In the genomic region with DNA sequence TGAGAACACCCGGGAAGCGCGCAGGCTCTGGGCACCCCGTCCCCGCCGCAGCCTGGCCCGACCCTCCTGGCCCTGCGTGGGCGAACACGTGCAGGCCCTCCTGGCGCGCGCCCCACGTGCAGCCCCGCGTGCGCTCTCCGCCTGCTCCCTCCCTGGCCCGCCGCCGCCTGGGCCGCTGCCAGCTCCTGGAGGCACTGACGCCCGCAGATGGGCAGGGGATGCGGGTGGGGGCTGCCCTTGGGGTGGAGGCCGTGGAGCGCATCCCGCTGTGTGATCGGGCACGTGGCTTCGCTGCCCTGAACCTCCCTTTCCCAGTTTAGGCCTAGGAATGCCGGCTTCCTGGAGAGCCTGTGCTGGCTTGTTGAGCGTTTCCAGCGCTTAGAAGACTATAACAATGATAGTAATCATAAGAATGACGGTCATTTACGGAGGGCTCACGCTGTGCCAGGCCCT, we compare ENCODE assay signal across 16 cellular contexts.
DNase-seq lines count a peak whose midpoint lies in the region; ATAC-seq, FAIRE-seq and TF ChIP-seq lines count a peak whose summit lies in the region.
"Had no signal": no experiment of that assay in that cellular context is flagged by ENCODE, and none has a peak within 500 bp of the region (broad histone marks: within the 10 kb centered on the region; RNA-seq: fewer than 3 reads in every experiment).

No MANE protein-coding gene starts in this region.

- H3K27ac Mint-ChIP-seq in CD4-positive, alpha-beta T cell: no peak overlapping the region
- H3K27ac Mint-ChIP-seq: naive thymus-derived CD4-positive, alpha-beta T cell had no signal

- CTCF ChIA-PET in K562 (lab: Yijun Ruan, JAX; ENCODE audit: low intra/inter-chr PET ratio): no interaction called here
- CTCF ChIA-PET in CD4-positive, alpha-beta T cell (lab: Charles Lee): no interaction called here

- no peak for TF ChIP-seq RAD21 in K562 (CRISPR knock-in tag; conservative IDR thresholded peaks at IDR 0.05 in 1 of 2, IDR thresholded peaks at IDR 0.05 in 1 of 2)

- no peaks in the 10 kb centered on the region for H3K9me1 ChIP-seq in K562 (ENCODE audit: control insufficient read depth, insufficient read depth, low read length)

- H2AFZ ChIP-seq in K562 (ENCODE audit: low read depth, low read length): 0 out of 2 replicates have a peak overlapping the region, but pooled peaks have one; percentile 30

- in situ Hi-C loops in K562 (cut with MboI): no loop called here

- DNase-seq in NCI-H1092 (lab: John Stamatoyannopoulos, UW): peak; percentile 59
- no peak for DNase-seq in K562 (ENCODE audit: extremely low read depth in 1 of 4, low spot score in 3 of 4)
- DNase-seq in iris pigment epithelial cell (ENCODE audit: low read depth): peak; percentile 18
- DNase-seq in sciatic nerve (ENCODE audit: low spot score): no peak
- no peak for DNase-seq in CD4-positive, alpha-beta T cell
- DNase-seq in tibial nerve (ENCODE audit: low spot score in 2 of 2): no peak
- DNase-seq in GDM1 (lab: John Stamatoyannopoulos, UW): no peak
- DNase-seq in DMS79 (lab: John Stamatoyannopoulos, UW): no peak
- DNase-seq: activated T-cell treated with anti-CD3 and anti-CD28 coated beads, Interleukin-2, amount 50 U/mL, for 1 hour; amniotic stem cell; naive thymus-derived CD4-positive, alpha-beta T cell; stimulated activated CD4-positive, alpha-beta T cell treated with anti-CD3 and anti-CD28 coated beads, Interleukin-12 subunit alpha, Interleukin-12 subunit beta, amount 100 ng/mL, for 4 hours; stimulated activated CD8-positive, alpha-beta memory T cell treated with anti-CD3 and anti-CD28 coated beads, Interleukin-4, amount 100 ng/mL, for 48 hours had no signal

- no peak overlapping the region for H3K4me2 ChIP-seq in K562 (ENCODE audit: insufficient read depth, low read length)
- H3K4me2 ChIP-seq: BLaER1 treated with 17β-estradiol and CSF1 and Interleukin-3, amounts not matched to agents 10 nM and 100 nM had no signal

- H3K27me3 ChIP-seq in K562 (ENCODE audit: control insufficient read depth in 2 of 2, insufficient read depth in 2 of 2, low read length in 2 of 2) (no peaks in the 10 kb centered on the region), tibial nerve (no peaks in the 10 kb centered on the region)
- H3K27me3 ChIP-seq in CD4-positive, alpha-beta T cell (ENCODE audit: control insufficient read depth, insufficient read depth, low read length): no peaks in the 10 kb centered on the region

- no peaks in the 10 kb centered on the region for H3K36me3 ChIP-seq in K562 (ENCODE audit: control insufficient read depth, insufficient read depth, low read length)
- no peaks in the 10 kb centered on the region for H3K36me3 ChIP-seq in tibial nerve
- H3K36me3 ChIP-seq: BLaER1 treated with 17β-estradiol and CSF1 and Interleukin-3, amounts not matched to agents 10 nM and 100 nM had no signal

- POLR2A ChIA-PET in K562 (lab: Yijun Ruan, JAX): interaction anchor here (0.9 kb wide), 1 partner anchor 11 kb away, joined by 3 read pairs; no protein-coding TSS in a partner anchor
- POLR2A ChIA-PET in CD4-positive, alpha-beta T cell (lab: Charles Lee): no interaction called here

- H3K4me1 ChIP-seq in K562 (replicated peaks in 1 of 2; ENCODE audit: control insufficient read depth in 2 of 2, insufficient read depth in 2 of 2, low read length in 2 of 2): peaks cover 0 to 17% of the 10 kb centered on the region in 2 experiments; a peak in 2 of 5 replicates
- H3K4me1 ChIP-seq in tibial nerve: peaks cover 0 to 6% (median 0%) of the 10 kb centered on the region in 4 donors

- no peaks in the 10 kb centered on the region for H3K9me3 Mint-ChIP-seq in CD4-positive, alpha-beta T cell

- H3K4me3 Mint-ChIP-seq in CD4-positive, alpha-beta T cell: no peak overlapping the region
- H3K4me3 Mint-ChIP-seq: naive thymus-derived CD4-positive, alpha-beta T cell had no signal

- no peak for ATAC-seq in K562
- ATAC-seq in sciatic nerve: peak; percentile 81
- ATAC-seq in CD4-positive, alpha-beta T cell (ENCODE audit: poor library complexity): no peak
- ATAC-seq: naive thymus-derived CD4-positive, alpha-beta T cell had no signal

- TF ChIP-seq CTCF in K562 (IDR thresholded peaks at IDR 0.05 in 2 of 3, conservative IDR thresholded peaks at IDR 0.05 in 1 of 3; ENCODE audit: insufficient read depth in 2 of 3, low read depth in 1 of 3, low read length in 3 of 3) (no peak), tibial nerve (IDR thresholded peaks at IDR 0.05) (no peak)
- no peak for TF ChIP-seq CTCF in CD4-positive, alpha-beta T cell (IDR thresholded peaks at IDR 0.05)

- H3K27me3 Mint-ChIP-seq in CD4-positive, alpha-beta T cell: peaks cover 26% of the 10 kb centered on the region

- no peak for TF ChIP-seq EP300 in K562 (IDR thresholded peaks at IDR 0.05; ENCODE audit: low read length)
- no peak for TF ChIP-seq EP300 in tibial nerve (IDR thresholded peaks at IDR 0.05)

- no TSS peak for BruUV-seq in K562 (replicated peaks; lab: Mats Ljungman, UMichigan)

- no peaks in the 10 kb centered on the region for H4K20me1 ChIP-seq in K562 (replicated peaks; ENCODE audit: control insufficient read depth, insufficient read depth, low read length)

- no peak overlapping the region for H3K9ac ChIP-seq in K562 (ENCODE audit: insufficient read depth in 1 of 2, low read depth in 2 of 2, low read length in 2 of 2)
- H3K9ac ChIP-seq: BLaER1 treated with 17β-estradiol and CSF1 and Interleukin-3, amounts not matched to agents 10 nM and 100 nM had no signal

- intact Hi-C loops in K562 (cut with micrococcal nuclease): no loop called here
- intact Hi-C loops in sciatic nerve (cut with DNase I): no loop called here
- intact Hi-C loops in CD4-positive, alpha-beta T cell (cut with DNase I, micrococcal nuclease): no loop called here

- no peak for FAIRE-seq in K562 (lab: Jason Lieb, UNC)
- FAIRE-seq: endometrium had no signal

- 74% methylated on average over 21 of the region's 37 CpGs for WGBS in K562 (ENCODE audit: insufficient coverage, low coverage, missing lambda C conversion rate)
- whole genome bisulfite sequencing in tibial nerve, 2 donors: 36 to 49% methylated on average over 12 to 27 of the region's 37 CpGs

- no peaks in the 10 kb centered on the region for H3K36me3 Mint-ChIP-seq in CD4-positive, alpha-beta T cell (ENCODE audit: low read depth)
- H3K36me3 Mint-ChIP-seq: naive thymus-derived CD4-positive, alpha-beta T cell had no signal

- H3K4me3 ChIP-seq in K562 (no peak overlapping the region), tibial nerve (no peak overlapping the region)
- H3K4me3 ChIP-seq: BLaER1 treated with 17β-estradiol and CSF1 and Interleukin-3, amounts not matched to agents 10 nM and 100 nM; SK-N-MC had no signal

- no peaks in the 10 kb centered on the region for H3K4me1 Mint-ChIP-seq in CD4-positive, alpha-beta T cell (ENCODE audit: low read depth)

- H3K9me3 ChIP-seq in K562 (replicated peaks; ENCODE audit: control insufficient read depth, insufficient read depth, low read depth, low read length) (no peaks in the 10 kb centered on the region), tibial nerve (no peaks in the 10 kb centered on the region)
- no peaks in the 10 kb centered on the region for H3K9me3 ChIP-seq in CD4-positive, alpha-beta T cell (ENCODE audit: control insufficient read depth, low read length)

- no peaks in the 10 kb centered on the region for H3K79me2 ChIP-seq in K562 (ENCODE audit: control insufficient read depth, insufficient read depth, low read length)

- TF ChIP-seq POLR2A in K562 (conservative IDR thresholded peaks at IDR 0.05): no peak
- TF ChIP-seq POLR2A in tibial nerve (IDR thresholded peaks at IDR 0.05): no peak

- H3K27ac ChIP-seq in K562 (ENCODE audit: extremely low read depth, low read depth, low read length) (no peak overlapping the region), tibial nerve (no peak overlapping the region)
- no peak overlapping the region for H3K27ac ChIP-seq in CD4-positive, alpha-beta T cell (ENCODE audit: low read depth, low read length)
- H3K27ac ChIP-seq: BLaER1 treated with 17β-estradiol and CSF1 and Interleukin-3, amounts not matched to agents 10 nM and 100 nM; SK-N-MC had no signal

TF ChIP-seq in K562, 482 proteins besides CTCF, POLR2A, EP300 and RAD21:
- TF ChIP-seq DPF2 (IDR thresholded peaks at IDR 0.05): no peak
- no peak for TF ChIP-seq DNMT1 (IDR thresholded peaks at IDR 0.05)
- TF ChIP-seq CEBPB (tag; IDR thresholded peaks at IDR 0.05): no peak
- TF ChIP-seq HIVEP1 (CRISPR knock-in tag; IDR thresholded peaks at IDR 0.05): no peak
- TF ChIP-seq BHLHE40 (IDR thresholded peaks at IDR 0.05; ENCODE audit: low read length): no peak
- TF ChIP-seq ARNT (IDR thresholded peaks at IDR 0.05): no peak
- TF ChIP-seq MTA2 (IDR thresholded peaks at IDR 0.05; ENCODE audit: low read depth): no peak

Comparison
In these comparisons a context has a peak if more than half of its experiments do, and no peak if none do; other contexts are left out.
1. DNase-seq: peak in NCI-H1092 (single experiment) and iris pigment epithelial cell (single experiment); none in K562 (0 of 4), sciatic nerve (single experiment), CD4-positive, alpha-beta T cell (0 of 10), tibial nerve (0 of 2), GDM1 (single experiment) and DMS79 (single experiment).